19 cellular contexts compared by ENCODE assay signal in genomic region chr4:109979932-109980717, GRCh38.
A peak's percentile ranks its signal among the peaks of the same experiment; 100 is the strongest.
DNase-seq lines count a peak whose midpoint lies in the region; ATAC-seq, FAIRE-seq and TF ChIP-seq lines count a peak whose summit lies in the region.
"Had no signal": no experiment of that assay in that cellular context is flagged by ENCODE, and none has a peak within 500 bp of the region (broad histone marks: within the 10 kb centered on the region; RNA-seq: fewer than 3 reads in every experiment).

No MANE protein-coding gene starts in this region.

- no peaks in the 10 kb centered on the region for H3K9me3 ChIP-seq in AG04450 (ENCODE audit: control insufficient read depth, insufficient read depth, low read length)
- no peaks in the 10 kb centered on the region for H3K9me3 ChIP-seq in keratinocyte (ENCODE audit: control insufficient read depth, low read depth, low read length)
- H3K9me3 ChIP-seq: BLaER1 treated with 17β-estradiol and CSF1 and Interleukin-3, amounts not matched to agents 10 nM and 100 nM; lower lobe of right lung; ovary had no signal

- H3K36me3 ChIP-seq in brain microvascular endothelial cell (replicated peaks): no peaks in the 10 kb centered on the region
- H3K36me3 ChIP-seq in keratinocyte (ENCODE audit: control insufficient read depth in 2 of 2, extremely low read depth in 1 of 2, insufficient read depth in 2 of 2, low read length in 2 of 2): no peaks in the 10 kb centered on the region
- H3K36me3 ChIP-seq: BLaER1 treated with 17β-estradiol and CSF1 and Interleukin-3, amounts not matched to agents 10 nM and 100 nM; lower lobe of right lung; ovary had no signal

- POLR2A ChIA-PET in AG04450 (lab: Yijun Ruan, JAX): interaction anchor here (0.5 kb wide), 1 partner anchor 565 kb away, joined by 3 read pairs; no protein-coding TSS in a partner anchor

- CTCF ChIA-PET in AG04450 (lab: Charles Lee): interaction anchor here (0.8 to 6.1 kb wide), 9 partner anchors 13 to 560 kb away, joined by 3 to 64 read pairs (median 4); no protein-coding TSS in a partner anchor

- H3K4me2 ChIP-seq in keratinocyte (ENCODE audit: control insufficient read depth, extremely low read depth, insufficient read depth, low read depth, low read length): peak overlapping the region; percentile 61

- DNase-seq in AG04450 (ENCODE audit: low read depth, low spot score) (peak; percentile 16), HT1080 (ENCODE audit: low read depth) (peak; percentile 87), brain microvascular endothelial cell (peak; percentile 22), keratinocyte (ENCODE audit: low read depth, low spot score) (no peak), activated gamma-delta T cell treated with Interleukin-2 at 50 U/mL for 16 hours (no peak), GM19240 (ENCODE audit: insufficient read length, low spot score) (no peak)
- DNase-seq: dermis blood vessel endothelial cell; glutamatergic neuron; lower lobe of right lung; NCI-H1105 treated with DMSO at 0.1 percent for 48 hours; NCI-H748 treated with DMSO at 0.1 percent for 48 hours; ovary; SIG-M5; stimulated activated CD4-positive, alpha-beta T cell treated with anti-CD3 and anti-CD28 coated beads, Interleukin-2, amount 100 ng/mL, for 24 hours had no signal

- H3K4me3 ChIP-seq in AG04450 (ENCODE audit: low read depth, low read length) (no peak overlapping the region), brain microvascular endothelial cell (ENCODE audit: low read depth, low read length) (no peak overlapping the region), keratinocyte (ENCODE audit: control insufficient read depth in 2 of 3, extremely low read depth in 1 of 3, insufficient read depth in 2 of 3, low read depth in 1 of 3, low read length in 3 of 3) (no peak overlapping the region)
- H3K4me3 ChIP-seq: BLaER1 treated with 17β-estradiol and CSF1 and Interleukin-3, amounts not matched to agents 10 nM and 100 nM; lower lobe of right lung; ovary had no signal

- ATAC-seq in GM21515 (IDR thresholded peaks at IDR 0.05; ENCODE audit: unreplicated experiment) (no peak), HG03565 (IDR thresholded peaks at IDR 0.05; ENCODE audit: unreplicated experiment) (no peak)
- ATAC-seq: lower lobe of right lung had no signal

- H3K9ac ChIP-seq in keratinocyte (ENCODE audit: control insufficient read depth, extremely low read depth, insufficient read depth, low read length): no peak overlapping the region
- H3K9ac ChIP-seq: BLaER1 treated with 17β-estradiol and CSF1 and Interleukin-3, amounts not matched to agents 10 nM and 100 nM had no signal

- H3K79me2 ChIP-seq in keratinocyte (ENCODE audit: control insufficient read depth, insufficient read depth, low read length): no peaks in the 10 kb centered on the region

- H3K4me1 ChIP-seq in keratinocyte (ENCODE audit: control insufficient read depth, extremely low read depth, insufficient read depth, low read length): peaks cover 14% of the 10 kb centered on the region
- H3K4me1 ChIP-seq: lower lobe of right lung had no signal

- H4K20me1 ChIP-seq in keratinocyte (ENCODE audit: control insufficient read depth, extremely low read depth, insufficient read depth, low read length): no peaks in the 10 kb centered on the region
- H4K20me1 ChIP-seq: BLaER1 treated with 17β-estradiol and CSF1 and Interleukin-3, amounts not matched to agents 10 nM and 100 nM had no signal

- H3K27ac ChIP-seq in AG04450 (ENCODE audit: low read depth, low read length): no peak overlapping the region
- no peak overlapping the region for H3K27ac ChIP-seq in brain microvascular endothelial cell
- no peak overlapping the region for H3K27ac ChIP-seq in keratinocyte (ENCODE audit: control insufficient read depth, insufficient read depth, low read length)
- H3K27ac ChIP-seq: BLaER1 treated with 17β-estradiol and CSF1 and Interleukin-3, amounts not matched to agents 10 nM and 100 nM; lower lobe of right lung; ovary; VCaP had no signal

- dilution Hi-C loops in keratinocyte (cut with MboI; ENCODE audit: extremely low pct_ligation_motif_present, low sequenced_read_pairs): loop anchor here (25.0 kb wide), 1 partner anchor 543 kb away; the partner anchor contains the start of gene SEC24B

- TF ChIP-seq CTCF in AG04450 (IDR thresholded peaks at IDR 0.05; ENCODE audit: low read depth, low read length): no peak
- TF ChIP-seq CTCF in brain microvascular endothelial cell (IDR thresholded peaks at IDR 0.05; ENCODE audit: low read depth, low read length, missing control alignments): no peak
- no peak for TF ChIP-seq CTCF in keratinocyte (optimal IDR thresholded peaks at IDR 0.05 in 1 of 3, IDR thresholded peaks at IDR 0.05 in 1 of 3, conservative IDR thresholded peaks at IDR 0.05 in 1 of 3; ENCODE audit: extremely low read depth in 1 of 3, insufficient read depth in 2 of 3, low read length in 3 of 3)

- in situ Hi-C loops in brain microvascular endothelial cell (cut with HindIII; ENCODE audit: low pct_ligation_motif_present, low sequenced_read_pairs): no loop called here

- H3K9me1 ChIP-seq in keratinocyte (ENCODE audit: control insufficient read depth, extremely low read depth, insufficient read depth, low read length): no peaks in the 10 kb centered on the region

- H3K27me3 ChIP-seq in AG04450 (ENCODE audit: control insufficient read depth, insufficient read depth, low read length) (no peaks in the 10 kb centered on the region), brain microvascular endothelial cell (replicated peaks) (no peaks in the 10 kb centered on the region), keratinocyte (ENCODE audit: control insufficient read depth, extremely low read depth, insufficient read depth, low read length) (no peaks in the 10 kb centered on the region)
- H3K27me3 ChIP-seq: BLaER1 treated with 17β-estradiol and CSF1 and Interleukin-3, amounts not matched to agents 10 nM and 100 nM; ovary had no signal

- peak overlapping the region; percentile 60 for H2AFZ ChIP-seq in keratinocyte (ENCODE audit: control insufficient read depth, low read length)

- peak; percentile 79 for FAIRE-seq in keratinocyte (lab: Jason Lieb, UNC)
- FAIRE-seq: GM18507 had no signal

Comparison
In these comparisons a context has a peak if more than half of its experiments do, and no peak if none do; other contexts are left out.
1. DNase-seq: peak in AG04450 (single experiment), HT1080 (single experiment) and brain microvascular endothelial cell (single experiment); none in keratinocyte (single experiment), activated gamma-delta T cell treated with Interleukin-2 at 50 U/mL for 16 hours (single experiment) and GM19240 (single experiment).